1 cellular context compared by ENCODE assay signal in genomic region chr17:82252511-82253178, GRCh38.
TF ChIP-seq lines count a peak whose summit lies in the region.

No MANE protein-coding gene starts in this region.

TF ChIP-seq in H1, 55 proteins besides CTCF, POLR2A, EP300 and RAD21:
- no peak for TF ChIP-seq SP4 (IDR thresholded peaks at IDR 0.05; ENCODE audit: low read length)
- TF ChIP-seq SAP30 (IDR thresholded peaks at IDR 0.05; ENCODE audit: insufficient read depth, insufficient replicate concordance, low read length), result no peak
- no peak for TF ChIP-seq TAF7 (optimal IDR thresholded peaks at IDR 0.05; ENCODE audit: borderline replicate concordance, low read depth, low read length)
- TF ChIP-seq CBX5 (IDR thresholded peaks at IDR 0.05; ENCODE audit: low read depth, low read length), result no peak
- no peak for TF ChIP-seq RXRA (IDR thresholded peaks at IDR 0.05; ENCODE audit: insufficient read depth, low read depth, low read length)
- no peak for TF ChIP-seq NANOG (IDR thresholded peaks at IDR 0.05; ENCODE audit: insufficient read depth, low read depth, low read length, poor library complexity, severe bottlenecking)
- no peak for TF ChIP-seq KDM4A (IDR thresholded peaks at IDR 0.05; ENCODE audit: low read depth, low read length, severe bottlenecking)
- no peak for TF ChIP-seq KDM5A (IDR thresholded peaks at IDR 0.05; ENCODE audit: low read length)
- TF ChIP-seq JUN (IDR thresholded peaks at IDR 0.05; ENCODE audit: low read depth, low read length), result no peak
- TF ChIP-seq ZNF274 (IDR thresholded peaks at IDR 0.05; ENCODE audit: borderline replicate concordance, extremely low read depth, low read length), result no peak
- no peak for TF ChIP-seq RNF2 (IDR thresholded peaks at IDR 0.05; ENCODE audit: borderline replicate concordance, low read depth, low read length, missing control alignments, poor library complexity, severe bottlenecking)
- no peak for TF ChIP-seq NRF1 (IDR thresholded peaks at IDR 0.05; ENCODE audit: low read depth, low read length)
- no peak for TF ChIP-seq SIX5 (IDR thresholded peaks at IDR 0.05; ENCODE audit: low read depth, low read length)
- TF ChIP-seq HDAC6 (IDR thresholded peaks at IDR 0.05; ENCODE audit: low read depth, low read length), result no peak
- TF ChIP-seq YY1 (IDR thresholded peaks at IDR 0.05; ENCODE audit: low read depth, low read length), result no peak
- no peak for TF ChIP-seq CHD2 (IDR thresholded peaks at IDR 0.05; ENCODE audit: low read length)
- TF ChIP-seq ASH2L (IDR thresholded peaks at IDR 0.05; ENCODE audit: low read length), result no peak
- TF ChIP-seq CBX8 (IDR thresholded peaks at IDR 0.05; ENCODE audit: borderline replicate concordance, low read depth, low read length), result no peak
- TF ChIP-seq RFX5 (IDR thresholded peaks at IDR 0.05; ENCODE audit: borderline replicate concordance, low read depth, low read length), result no peak
- no peak for TF ChIP-seq ATF3 (IDR thresholded peaks at IDR 0.05; ENCODE audit: insufficient read depth, low read depth, low read length)
